In genomic region chr10:132804785-132805426, GRCh38 we compare ENCODE assay signal across 19 cellular contexts. TPM values are rescaled to one million over a fixed set of nuclear protein-coding genes. Genes with fewer than 3 reads are reported as not detected.
DNase-seq lines count a peak whose midpoint lies in the region; ATAC-seq and TF ChIP-seq lines count a peak whose summit lies in the region.
"Had no signal": no experiment of that assay in that cellular context is flagged by ENCODE, and none has a peak within 500 bp of the region (broad histone marks: within the 10 kb centered on the region; RNA-seq: fewer than 3 reads in every experiment).

No MANE protein-coding gene starts in this region.

- POLR2A ChIA-PET in HEK293 (lab: Yijun Ruan, JAX): no interaction called here

- intact Hi-C loops in left cardiac atrium (cut with DNase I): no loop called here

- peak; percentile 14 for DNase-seq in left cardiac atrium
- DNase-seq in right atrium auricular region (ENCODE audit: low spot score): no peak
- DNase-seq in neuronal stem cell (ENCODE audit: low spot score): no peak
- DNase-seq in SHP77 (lab: John Stamatoyannopoulos, UW): no peak
- DNase-seq in activated CD4-positive, alpha-beta T cell treated with anti-CD3 and anti-CD28 coated beads for 48 hours: no peak
- no peak for DNase-seq in NCI-H345 (lab: John Stamatoyannopoulos, UW)
- DNase-seq: ACHN; CD8-positive, alpha-beta T cell; COR-L47; DMS153; DMS79 treated with DMSO at 0.1 percent for 48 hours; EL; HCEC 1CT had no signal

- no peak overlapping the region for H3K4me3 ChIP-seq in right atrium auricular region
- H3K4me3 ChIP-seq in BLaER1: no peak overlapping the region
- no peak overlapping the region for H3K4me3 ChIP-seq in HEK293 (ENCODE audit: low read depth, low read length)
- no peak overlapping the region for H3K4me3 ChIP-seq in neuronal stem cell (ENCODE audit: low read length in 2 of 2)

- H4K91ac ChIP-seq in neuronal stem cell (ENCODE audit: low read depth, low read length, poor library complexity): no peak overlapping the region

- H2BK5ac ChIP-seq in neuronal stem cell (ENCODE audit: low read length): no peak overlapping the region

- H3K9me3 ChIP-seq in right atrium auricular region (peaks cover 0 to 5% of the 10 kb centered on the region in 2 donors), BLaER1 (peaks cover 5% of the 10 kb centered on the region; the same call in 1 of the 2 replicates), HEK293 (ENCODE audit: control insufficient read depth, insufficient read depth, low read depth, low read length) (no peaks in the 10 kb centered on the region; the same call in 1 of the 2 replicates), neuronal stem cell (replicated peaks in 1 of 2; ENCODE audit: control insufficient read depth in 2 of 2, insufficient read depth in 1 of 2, low read depth in 1 of 2, low read length in 2 of 2) (peaks cover 7% of the 10 kb centered on the region in 2 donors)

- H2BK12ac ChIP-seq in neuronal stem cell (ENCODE audit: low read length): no peak overlapping the region

- no peak overlapping the region for H3K14ac ChIP-seq in neuronal stem cell (ENCODE audit: low read length)

- H3K4me2 ChIP-seq in BLaER1 (peak overlapping the region; percentile 75), neuronal stem cell (ENCODE audit: insufficient read depth, low read length, poor library complexity, severe bottlenecking) (no peak overlapping the region)

- H3K27ac ChIP-seq in right atrium auricular region (no peak overlapping the region), BLaER1 (no peak overlapping the region), HEK293 (ENCODE audit: extremely low read depth, low read depth, low read length) (no peak overlapping the region), neuronal stem cell (replicated peaks; ENCODE audit: low read length) (no peak overlapping the region)
- H3K27ac ChIP-seq: C4-2B had no signal

- ATAC-seq in left cardiac atrium: no peak
- ATAC-seq: CD8-positive, alpha-beta T cell; HepG2 had no signal

- H3K79me1 ChIP-seq in neuronal stem cell (ENCODE audit: low read depth, low read length): no peaks in the 10 kb centered on the region

- CTCF ChIA-PET in HEK293 (lab: Yijun Ruan, JAX): interaction anchor here (0.6 kb wide), 1 partner anchor 693 kb away, joined by 3 read pairs; no protein-coding TSS in a partner anchor

- no peak overlapping the region for H3K23ac ChIP-seq in neuronal stem cell (ENCODE audit: low read depth, low read length, poor library complexity)

- H2BK15ac ChIP-seq in neuronal stem cell (ENCODE audit: low read length): peak overlapping the region; percentile 24

- H3K27me3 ChIP-seq in right atrium auricular region (no peaks in the 10 kb centered on the region), BLaER1 (no peaks in the 10 kb centered on the region), neuronal stem cell (ENCODE audit: control insufficient read depth in 3 of 3, insufficient read depth in 3 of 3, low read depth in 1 of 3, low read length in 3 of 3) (no peaks in the 10 kb centered on the region)

- no peak overlapping the region for H2BK120ac ChIP-seq in neuronal stem cell (ENCODE audit: low read depth, low read length)

- H3K36me3 ChIP-seq in right atrium auricular region (no peaks in the 10 kb centered on the region), BLaER1 (no peaks in the 10 kb centered on the region), HEK293 (ENCODE audit: control insufficient read depth in 2 of 2, insufficient read depth in 1 of 2, low read length in 2 of 2) (no peaks in the 10 kb centered on the region), neuronal stem cell (replicated peaks in 1 of 2; ENCODE audit: control insufficient read depth in 2 of 2, insufficient read depth in 2 of 2, low read length in 2 of 2) (no peaks in the 10 kb centered on the region)

- no CpG with 5 or more reads among the region's 23 CpGs for WGBS in neuronal stem cell (ENCODE audit: extremely low coverage in 2 of 2, insufficient read length in 2 of 2, insufficient replicate concordance in 1 of 2), 2 donors

- no peak overlapping the region for H4K8ac ChIP-seq in neuronal stem cell (ENCODE audit: low read depth, low read length)

- no peaks in the 10 kb centered on the region for H4K20me1 ChIP-seq in BLaER1

- H2AK5ac ChIP-seq in neuronal stem cell (ENCODE audit: low read depth, low read length): no peak overlapping the region

- H3K4me1 ChIP-seq in right atrium auricular region (no peaks in the 10 kb centered on the region), BLaER1 (peaks cover 27% of the 10 kb centered on the region), HEK293 (ENCODE audit: control insufficient read depth, insufficient read depth, low read length) (no peaks in the 10 kb centered on the region), neuronal stem cell (ENCODE audit: control insufficient read depth in 2 of 2, insufficient read depth in 1 of 2, low read depth in 1 of 2, low read length in 2 of 2) (peaks cover 0 to 3% of the 10 kb centered on the region in 2 donors)

- no peak overlapping the region for H3K9ac ChIP-seq in BLaER1
- H3K9ac ChIP-seq in neuronal stem cell (ENCODE audit: low read depth, low read length, poor library complexity): no peak overlapping the region

- TF ChIP-seq CTCF in right atrium auricular region (IDR thresholded peaks at IDR 0.05): no peak
- no peak for TF ChIP-seq CTCF in HEK293 (tag by site-specific recombination; IDR thresholded peaks at IDR 0.05)

- H3K18ac ChIP-seq in neuronal stem cell (ENCODE audit: low read length): peak overlapping the region; percentile 28

- no peak overlapping the region for H2AFZ ChIP-seq in neuronal stem cell (ENCODE audit: low read length)

- no peak overlapping the region for H3K4ac ChIP-seq in neuronal stem cell (ENCODE audit: low read length)

TF ChIP-seq in HEK293, 187 proteins besides CTCF, POLR2A, EP300 and RAD21:
- TF ChIP-seq ZBTB7A (tag by site-specific recombination; IDR thresholded peaks at IDR 0.05; ENCODE audit: low read depth): no peak
- TF ChIP-seq KLF1 (tag by site-specific recombination; IDR thresholded peaks at IDR 0.05): peak; percentile 37; the same call in 1 of the 2 replicates

RNA-seq across cellular contexts. Expression of gene NKX6-2, which starts 19.0 kb away (rescaled TPM):
- total RNA-seq in left cardiac atrium (not detected), right atrium auricular region (not detected)
- 0.08 TPM for polyA plus RNA-seq in neuronal stem cell (2013, experiment 1 of 2)
- 0.06 TPM for polyA plus RNA-seq in neuronal stem cell (2013, experiment 2 of 2)
- total RNA-seq: A172; CD8-positive, alpha-beta T cell; H1; HepG2 had no signal
- polyA plus RNA-seq: HepG2 had no signal
